ENCODE assay signal across 12 cellular contexts in the genomic region with DNA sequence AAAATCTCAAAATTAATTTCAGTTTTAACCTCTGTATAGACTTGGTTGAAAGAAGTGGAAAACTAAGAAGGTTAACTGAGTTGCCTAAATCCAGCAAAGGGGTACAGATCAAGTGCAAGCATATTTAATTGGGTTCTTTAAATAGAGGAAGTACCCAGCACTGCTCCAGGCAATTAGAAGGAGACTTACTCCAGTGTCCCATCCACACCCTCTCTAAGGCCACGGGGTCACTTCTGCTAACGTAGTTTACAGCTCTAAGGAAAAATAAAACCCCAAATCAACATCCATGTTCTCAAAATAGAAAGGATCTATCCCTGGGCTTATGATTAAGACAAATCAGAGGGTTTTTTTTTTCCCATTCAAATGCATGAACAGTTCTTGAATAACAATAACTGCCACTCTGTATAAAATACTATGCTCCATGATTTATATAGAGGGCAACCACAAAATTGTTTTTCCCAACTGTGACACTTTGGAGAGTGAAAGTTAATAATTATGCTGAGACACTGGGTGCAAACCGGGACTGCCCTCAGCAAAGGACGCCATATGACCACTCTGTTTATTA. TPM values are rescaled to one million over a fixed set of nuclear protein-coding genes. Genes with fewer than 3 reads are reported as not detected.
DNase-seq lines count a peak whose midpoint lies in the region; ATAC-seq, FAIRE-seq and TF ChIP-seq lines count a peak whose summit lies in the region.
"Had no signal": no experiment of that assay in that cellular context is flagged by ENCODE, and none has a peak within 500 bp of the region (broad histone marks: within the 10 kb centered on the region; RNA-seq: fewer than 3 reads in every experiment).

No MANE protein-coding gene starts in this region.

- peak; percentile 43 for ATAC-seq in GM12878
- peak; percentile 56 for ATAC-seq in naive thymus-derived CD4-positive, alpha-beta T cell

- no peak overlapping the region for H3K9ac ChIP-seq in GM12878 (ENCODE audit: control insufficient read depth, insufficient read depth, low read length)

- DNase-seq in D721Med (ENCODE audit: insufficient read length, low spot score): no peak
- no peak for DNase-seq in LNCaP clone FGC (ENCODE audit: low read depth)
- DNase-seq in GM12878 (ENCODE audit: low read depth, low spot score): no peak
- DNase-seq in naive thymus-derived CD4-positive, alpha-beta T cell: no peak
- DNase-seq in activated effector memory CD4-positive, alpha-beta T cell treated with anti-CD3 and anti-CD28 coated beads, Interleukin-2, amount 50 U/mL, for 16 hours: no peak
- DNase-seq in GM20000 (ENCODE audit: low spot score): no peak
- no peak for DNase-seq in activated CD8-positive, alpha-beta memory T cell treated with anti-CD3 and anti-CD28 coated beads, Interleukin-2, amount 50 U/mL, for 4 hours
- DNase-seq in GDM1 (lab: John Stamatoyannopoulos, UW): no peak
- DNase-seq: dermis blood vessel endothelial cell, DMS79, NCI-H524 treated with DMSO at 0.1 percent for 48 hours, T-helper 9 cell had no signal

- POLR2A ChIA-PET in GM12878 (lab: Charles Lee): no interaction called here
- POLR2A ChIA-PET in naive thymus-derived CD4-positive, alpha-beta T cell (lab: Charles Lee): interaction anchor here (1.0 kb wide), 1 partner anchor 8 kb away, joined by 4 read pairs; no protein-coding TSS in a partner anchor

- TF ChIP-seq POLR2A in GM12878 (IDR thresholded peaks at IDR 0.05; ENCODE audit: low read depth, low read length): no peak

- H3K79me2 ChIP-seq in GM12878 (ENCODE audit: control insufficient read depth, insufficient read depth, low read length): no peaks in the 10 kb centered on the region

- RAD21 ChIA-PET in GM12878 (lab: Charles Lee; ENCODE audit: unreplicated experiment): no interaction called here

- peak; percentile 21 for FAIRE-seq in D721Med (lab: Jason Lieb, UNC)
- no peak for FAIRE-seq in GM12878 (lab: Jason Lieb, UNC)

- no peak overlapping the region for H3K4me2 ChIP-seq in GM12878 (ENCODE audit: control insufficient read depth, insufficient read depth)

- peaks cover 5 to 35% (median 13%) of the 10 kb centered on the region in 5 donors for H3K27me3 Mint-ChIP-seq in naive thymus-derived CD4-positive, alpha-beta T cell

- no peaks in the 10 kb centered on the region for H3K9me3 ChIP-seq in GM12878 (replicated peaks; ENCODE audit: control insufficient read depth, insufficient read depth, low read length)
- no peaks in the 10 kb centered on the region for H3K9me3 ChIP-seq in naive thymus-derived CD4-positive, alpha-beta T cell (ENCODE audit: control insufficient read depth in 2 of 3, low read length in 3 of 3)

- peaks cover 0 to 7% (median 4%) of the 10 kb centered on the region in 5 donors for H3K36me3 Mint-ChIP-seq in naive thymus-derived CD4-positive, alpha-beta T cell

- H3K27ac ChIP-seq in GM12878 (ENCODE audit: control insufficient read depth, insufficient read depth): no peak overlapping the region
- H3K27ac ChIP-seq in naive thymus-derived CD4-positive, alpha-beta T cell (ENCODE audit: low read depth, low read length): peak overlapping the region; percentile 22

- peak overlapping the region; percentile 16 to 89 (median 79) for H3K27ac Mint-ChIP-seq in naive thymus-derived CD4-positive, alpha-beta T cell

- no peaks in the 10 kb centered on the region for H4K20me1 ChIP-seq in GM12878 (ENCODE audit: control insufficient read depth, insufficient read depth)

- H3K4me1 ChIP-seq in GM12878 (ENCODE audit: control insufficient read depth, insufficient read depth, low read length): no peaks in the 10 kb centered on the region
- H3K4me1 ChIP-seq in naive thymus-derived CD4-positive, alpha-beta T cell (ENCODE audit: control insufficient read depth in 2 of 2, insufficient read depth in 2 of 2, low read length in 2 of 2): peaks cover 3 to 9% of the 10 kb centered on the region in 2 donors

- TF ChIP-seq CTCF in D721Med (IDR thresholded peaks at IDR 0.05; ENCODE audit: insufficient read depth, missing control alignments): no peak
- TF ChIP-seq CTCF in LNCaP clone FGC (IDR thresholded peaks at IDR 0.05; ENCODE audit: control insufficient read depth, extremely low read depth, insufficient read depth): no peak
- TF ChIP-seq CTCF in GM12878 (IDR thresholded peaks at IDR 0.05 in 2 of 3, conservative IDR thresholded peaks at IDR 0.05 in 1 of 3; ENCODE audit: control insufficient read depth in 2 of 3, extremely low read depth in 1 of 3, insufficient read depth in 1 of 3, low read depth in 3 of 3, low read length in 3 of 3): no peak
- TF ChIP-seq CTCF in GM20000 (IDR thresholded peaks at IDR 0.05; ENCODE audit: extremely low read depth, missing control alignments): no peak

- WGBS in GM12878 (ENCODE audit: insufficient coverage, insufficient replicate concordance, low lambda C conversion rate, missing lambda C conversion rate): 41% methylated on average over 4 of the region's 4 CpGs

- no peaks in the 10 kb centered on the region for H3K36me3 ChIP-seq in GM12878 (ENCODE audit: control insufficient read depth in 2 of 2, insufficient read depth in 2 of 2, low read length in 1 of 2)
- H3K36me3 ChIP-seq in naive thymus-derived CD4-positive, alpha-beta T cell (ENCODE audit: control insufficient read depth in 2 of 3, insufficient read depth in 3 of 3, low read length in 3 of 3): peaks cover 0 to 4% (median 0%) of the 10 kb centered on the region in 3 experiments

- no peaks in the 10 kb centered on the region for H3K27me3 ChIP-seq in GM12878 (replicated peaks in 1 of 2; ENCODE audit: control insufficient read depth in 2 of 2, insufficient read depth in 2 of 2, low read length in 1 of 2)
- no peaks in the 10 kb centered on the region for H3K27me3 ChIP-seq in naive thymus-derived CD4-positive, alpha-beta T cell (ENCODE audit: control insufficient read depth in 2 of 2, insufficient read depth in 2 of 2, low read length in 2 of 2)

- peaks cover 13 to 90% (median 77%) of the 10 kb centered on the region in 7 donors for H3K4me1 Mint-ChIP-seq in naive thymus-derived CD4-positive, alpha-beta T cell

- intact Hi-C loops in GM12878 (cut with micrococcal nuclease; ENCODE audit: unreplicated experiment): no loop called here
- intact Hi-C loops in naive thymus-derived CD4-positive, alpha-beta T cell (cut with micrococcal nuclease): no loop called here

- no TSS peak for BruUV-seq in GM12878 (replicated peaks; lab: Mats Ljungman, UMichigan)

- H3K9me3 Mint-ChIP-seq in naive thymus-derived CD4-positive, alpha-beta T cell: no peaks in the 10 kb centered on the region

- TF ChIP-seq RAD21 in GM12878 (IDR thresholded peaks at IDR 0.05; ENCODE audit: insufficient read depth, low read depth, low read length): no peak

- in situ Hi-C loops in GM12878 (cut with MboI): no loop called here

- no peak overlapping the region for H2AFZ ChIP-seq in GM12878 (ENCODE audit: control insufficient read depth, low read depth, low read length)

- SMC1A ChIA-PET in GM12878 (lab: Charles Lee; ENCODE audit: uncharacterized antibody, unreplicated experiment): interaction anchor here (0.6 kb wide), 1 partner anchor 1688 kb away, joined by 4 read pairs; no protein-coding TSS in a partner anchor

- no peak for TF ChIP-seq EP300 in GM12878 (IDR thresholded peaks at IDR 0.05; ENCODE audit: borderline replicate concordance in 1 of 2, control insufficient read depth in 1 of 2, low read depth in 2 of 2, low read length in 2 of 2)

- H3K4me3 ChIP-seq in LNCaP clone FGC (ENCODE audit: low read depth, low read length): peak overlapping the region; percentile 29
- H3K4me3 ChIP-seq in GM12878: no peak overlapping the region
- H3K4me3 ChIP-seq in naive thymus-derived CD4-positive, alpha-beta T cell (ENCODE audit: low read length): no peak overlapping the region

- CTCF ChIA-PET in GM12878 (lab: Yijun Ruan, JAX): no interaction called here
- CTCF ChIA-PET in naive thymus-derived CD4-positive, alpha-beta T cell (lab: Charles Lee): no interaction called here

- H3K4me3 Mint-ChIP-seq in naive thymus-derived CD4-positive, alpha-beta T cell: peak overlapping the region; percentile 55 to 85 (median 78)

TF ChIP-seq in GM12878, 131 proteins besides CTCF, POLR2A, EP300 and RAD21 (continues in another document):
- TF ChIP-seq FOS (IDR thresholded peaks at IDR 0.05; ENCODE audit: borderline replicate concordance, extremely low read depth, insufficient read length): no peak
- TF ChIP-seq, protein P1, sequence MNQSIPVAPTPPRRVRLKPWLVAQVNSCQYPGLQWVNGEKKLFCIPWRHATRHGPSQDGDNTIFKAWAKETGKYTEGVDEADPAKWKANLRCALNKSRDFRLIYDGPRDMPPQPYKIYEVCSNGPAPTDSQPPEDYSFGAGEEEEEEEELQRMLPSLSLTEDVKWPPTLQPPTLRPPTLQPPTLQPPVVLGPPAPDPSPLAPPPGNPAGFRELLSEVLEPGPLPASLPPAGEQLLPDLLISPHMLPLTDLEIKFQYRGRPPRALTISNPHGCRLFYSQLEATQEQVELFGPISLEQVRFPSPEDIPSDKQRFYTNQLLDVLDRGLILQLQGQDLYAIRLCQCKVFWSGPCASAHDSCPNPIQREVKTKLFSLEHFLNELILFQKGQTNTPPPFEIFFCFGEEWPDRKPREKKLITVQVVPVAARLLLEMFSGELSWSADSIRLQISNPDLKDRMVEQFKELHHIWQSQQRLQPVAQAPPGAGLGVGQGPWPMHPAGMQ (IDR thresholded peaks at IDR 0.05; ENCODE audit: borderline replicate concordance): no peak
- no peak for TF ChIP-seq ESRRA (IDR thresholded peaks at IDR 0.05; ENCODE audit: low read length)

RNA-seq across cellular contexts. Expression of a gene that starts 4.6 kb away (rescaled TPM):
- total RNA-seq in GM12878 (2013; cell fraction: nucleolus; rRNA removed): 11.0 and 11.5 TPM in 2 replicates
- total RNA-seq in GM12878 (2014; rRNA removed) (0.28 and 1.1 TPM in 2 replicates), GM12878 (2014; rRNA removed; fragmentation: Illumina TruSeq; extraction: Trizol) (0.46 and 0.63 TPM in 2 replicates), GM12878 (2021) (0.93 and 1.0 TPM in 2 replicates)
- polyA plus RNA-seq in GM12878 (2011; ENCODE audit: low read depth): 0.49 TPM
- polyA plus RNA-seq in GM12878 (2011; rRNA removed) (1.0 and 1.1 TPM in 2 replicates), GM12878 (2014; fragmentation: Illumina TruSeq; extraction: Trizol) (0.28 and 1.1 TPM in 2 replicates), GM12878 (2014; fragmentation: Nextera tagmentation; extraction: Ambion mirVana) (under 1 TPM; 0.18 to 0.31 TPM), GM12878 (2014; rRNA removed) (0.20 and 1.4 TPM in 2 replicates), GM12878 (2016; fragmentation: Nextera tagmentation; extraction: Ambion mirVana) (under 1 TPM; 0.23 to 0.27 TPM)
- polyA plus RNA-seq in GM12878 (2011; cell fraction: cytosol; rRNA removed): 1.2 and 1.4 TPM in 2 replicates
- 3.2 and 4.2 TPM in 2 replicates for polyA plus RNA-seq in GM12878 (2011; cell fraction: nucleus; rRNA removed)
- polyA plus RNA-seq in GM12878 (2012): 0.37 and 0.74 TPM in 2 replicates
- 4.1 and 6.7 TPM in 2 replicates for polyA minus RNA-seq in GM12878 (2011; rRNA and poly(A)+ RNA removed)
- 1.7 and 3.5 TPM in 2 replicates for polyA minus RNA-seq in GM12878 (2011; cell fraction: cytosol; rRNA and poly(A)+ RNA removed)
- polyA minus RNA-seq in GM12878 (2011; cell fraction: nucleus; rRNA and poly(A)+ RNA removed): 6.0 and 8.2 TPM in 2 replicates
- 10 to 100 TPM in 4 of 5 experiments, 1 to 10 TPM in 1; 9.9 to 39.9 (median 24.0) TPM for total RNA-seq in naive thymus-derived CD4-positive, alpha-beta T cell
- 1 to 10 TPM; 2.2 to 6.4 TPM for polyA plus RNA-seq in naive thymus-derived CD4-positive, alpha-beta T cell
